In the genomic region with DNA sequence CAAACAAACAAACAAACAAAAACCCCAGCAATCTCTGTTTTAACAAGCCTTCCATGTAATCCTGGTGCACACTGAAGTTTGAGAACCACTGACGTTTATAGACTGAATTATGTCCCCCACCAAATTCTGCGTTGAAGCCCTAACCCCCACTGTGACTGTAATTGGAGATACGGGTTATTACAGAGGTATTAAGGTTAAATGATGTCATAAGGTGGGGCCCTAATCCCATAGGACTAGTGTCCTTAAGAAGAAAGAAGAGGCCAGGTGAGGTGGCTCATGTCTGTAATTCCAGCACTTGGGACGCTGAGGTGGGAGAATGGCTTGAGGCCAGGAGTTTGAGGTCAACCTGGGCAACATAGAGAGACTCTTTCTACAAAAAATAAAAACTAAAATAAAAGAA, we compare ENCODE assay signal across 16 cellular contexts. TPM values are rescaled to one million over a fixed set of nuclear protein-coding genes. Genes with fewer than 3 reads are reported as not detected.
"Had no signal": no experiment of that assay in that cellular context is flagged by ENCODE, and none has a peak within 500 bp of the region (broad histone marks: within the 10 kb centered on the region; RNA-seq: fewer than 3 reads in every experiment).

No MANE protein-coding gene starts in this region.

- H3K36me3 ChIP-seq: SJSA1 had no signal

- ATAC-seq: K562 had no signal

- DNase-seq: Kasumi-1, MM.1S, NCI-H1436 treated with DMSO at 0.1 percent for 48 hours, NCI-H2081 treated with DMSO at 0.1 percent for 48 hours, NCI-H2227 treated with DMSO at 0.1 percent for 48 hours, NCI-H774, Right ventricle myocardium superior, RPMI8226, SIG-M5 had no signal

- H3K4me1 ChIP-seq: SJSA1 had no signal

- H3K9me3 ChIP-seq: SJSA1 had no signal

- H3K9me3 Mint-ChIP-seq: IgD-negative memory B cell had no signal

- H3K27ac ChIP-seq: KMS-11, SJSA1, SK-N-MC had no signal

- H3K4me3 ChIP-seq: K562, SJSA1, SK-N-MC had no signal

- H3K4me3 Mint-ChIP-seq: IgD-negative memory B cell had no signal

- H3K27ac Mint-ChIP-seq: IgD-negative memory B cell had no signal

RNA-seq across cellular contexts. Expression of a gene that starts 54.7 kb away (rescaled TPM):
- total RNA-seq: M059J; Right ventricle myocardium superior; SJSA1; T-helper 1 cell treated with Interleukin-12 subunit alpha and Interleukin-12 subunit beta and Interleukin-4 antibody, amounts not matched to agents 30 ng/mL and 1 ng/mL, for 36 hours had no signal
